ENCODE assay signal across 3 cellular contexts in the genomic region with DNA sequence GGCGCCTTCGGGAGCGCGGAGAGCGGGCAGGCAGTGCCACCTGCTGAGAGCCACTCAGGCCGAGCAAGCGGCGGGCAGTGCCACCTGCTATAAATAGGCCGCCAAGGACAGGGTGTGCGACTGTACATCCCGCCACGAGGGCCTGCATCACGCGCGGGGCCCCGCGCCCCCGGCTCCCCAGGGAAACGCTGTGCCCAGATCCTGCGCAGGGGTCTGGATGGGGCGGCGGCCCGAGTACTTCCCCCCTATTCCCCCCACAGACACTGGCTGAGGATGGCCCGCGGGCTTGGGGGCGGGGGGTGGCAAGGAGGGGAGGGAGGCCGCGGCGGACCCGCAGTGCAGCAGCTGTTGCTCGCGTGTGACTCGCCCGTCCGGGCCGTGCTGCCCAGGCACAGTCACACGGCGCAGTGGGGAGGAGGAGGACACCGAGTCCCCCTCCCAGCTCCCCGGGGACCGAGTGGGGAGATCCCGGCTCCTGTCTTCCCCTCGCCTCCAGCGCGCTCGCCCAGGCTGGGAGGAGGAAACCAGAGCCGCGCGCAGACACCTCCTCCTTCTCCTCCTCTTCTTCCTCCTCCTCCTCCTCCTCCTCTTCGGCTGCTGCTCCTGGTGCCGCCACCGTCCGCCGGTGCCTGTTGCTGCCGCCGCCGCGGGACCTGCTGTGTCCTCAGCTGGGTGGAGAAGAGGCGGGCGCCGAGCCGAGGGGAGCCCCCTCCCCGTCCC.
TF ChIP-seq lines count a peak whose summit lies in the region.

A gene with protein sequence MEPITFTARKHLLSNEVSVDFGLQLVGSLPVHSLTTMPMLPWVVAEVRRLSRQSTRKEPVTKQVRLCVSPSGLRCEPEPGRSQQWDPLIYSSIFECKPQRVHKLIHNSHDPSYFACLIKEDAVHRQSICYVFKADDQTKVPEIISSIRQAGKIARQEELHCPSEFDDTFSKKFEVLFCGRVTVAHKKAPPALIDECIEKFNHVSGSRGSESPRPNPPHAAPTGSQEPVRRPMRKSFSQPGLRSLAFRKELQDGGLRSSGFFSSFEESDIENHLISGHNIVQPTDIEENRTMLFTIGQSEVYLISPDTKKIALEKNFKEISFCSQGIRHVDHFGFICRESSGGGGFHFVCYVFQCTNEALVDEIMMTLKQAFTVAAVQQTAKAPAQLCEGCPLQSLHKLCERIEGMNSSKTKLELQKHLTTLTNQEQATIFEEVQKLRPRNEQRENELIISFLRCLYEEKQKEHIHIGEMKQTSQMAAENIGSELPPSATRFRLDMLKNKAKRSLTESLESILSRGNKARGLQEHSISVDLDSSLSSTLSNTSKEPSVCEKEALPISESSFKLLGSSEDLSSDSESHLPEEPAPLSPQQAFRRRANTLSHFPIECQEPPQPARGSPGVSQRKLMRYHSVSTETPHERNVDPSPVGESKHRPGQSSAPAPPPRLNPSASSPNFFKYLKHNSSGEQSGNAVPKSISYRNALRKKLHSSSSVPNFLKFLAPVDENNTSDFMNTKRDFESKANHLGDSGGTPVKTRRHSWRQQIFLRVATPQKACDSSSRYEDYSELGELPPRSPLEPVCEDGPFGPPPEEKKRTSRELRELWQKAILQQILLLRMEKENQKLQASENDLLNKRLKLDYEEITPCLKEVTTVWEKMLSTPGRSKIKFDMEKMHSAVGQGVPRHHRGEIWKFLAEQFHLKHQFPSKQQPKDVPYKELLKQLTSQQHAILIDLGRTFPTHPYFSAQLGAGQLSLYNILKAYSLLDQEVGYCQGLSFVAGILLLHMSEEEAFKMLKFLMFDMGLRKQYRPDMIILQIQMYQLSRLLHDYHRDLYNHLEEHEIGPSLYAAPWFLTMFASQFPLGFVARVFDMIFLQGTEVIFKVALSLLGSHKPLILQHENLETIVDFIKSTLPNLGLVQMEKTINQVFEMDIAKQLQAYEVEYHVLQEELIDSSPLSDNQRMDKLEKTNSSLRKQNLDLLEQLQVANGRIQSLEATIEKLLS (N-terminal part only) (plus strand): TSS at position 584 of the 720 bp plus-strand sequence. CDS start 11,012 bp downstream, outside the sequence.

TF ChIP-seq in GM23338, 12 proteins besides CTCF, POLR2A, EP300 and RAD21 (continued from another document):
- TF ChIP-seq, protein P1, sequence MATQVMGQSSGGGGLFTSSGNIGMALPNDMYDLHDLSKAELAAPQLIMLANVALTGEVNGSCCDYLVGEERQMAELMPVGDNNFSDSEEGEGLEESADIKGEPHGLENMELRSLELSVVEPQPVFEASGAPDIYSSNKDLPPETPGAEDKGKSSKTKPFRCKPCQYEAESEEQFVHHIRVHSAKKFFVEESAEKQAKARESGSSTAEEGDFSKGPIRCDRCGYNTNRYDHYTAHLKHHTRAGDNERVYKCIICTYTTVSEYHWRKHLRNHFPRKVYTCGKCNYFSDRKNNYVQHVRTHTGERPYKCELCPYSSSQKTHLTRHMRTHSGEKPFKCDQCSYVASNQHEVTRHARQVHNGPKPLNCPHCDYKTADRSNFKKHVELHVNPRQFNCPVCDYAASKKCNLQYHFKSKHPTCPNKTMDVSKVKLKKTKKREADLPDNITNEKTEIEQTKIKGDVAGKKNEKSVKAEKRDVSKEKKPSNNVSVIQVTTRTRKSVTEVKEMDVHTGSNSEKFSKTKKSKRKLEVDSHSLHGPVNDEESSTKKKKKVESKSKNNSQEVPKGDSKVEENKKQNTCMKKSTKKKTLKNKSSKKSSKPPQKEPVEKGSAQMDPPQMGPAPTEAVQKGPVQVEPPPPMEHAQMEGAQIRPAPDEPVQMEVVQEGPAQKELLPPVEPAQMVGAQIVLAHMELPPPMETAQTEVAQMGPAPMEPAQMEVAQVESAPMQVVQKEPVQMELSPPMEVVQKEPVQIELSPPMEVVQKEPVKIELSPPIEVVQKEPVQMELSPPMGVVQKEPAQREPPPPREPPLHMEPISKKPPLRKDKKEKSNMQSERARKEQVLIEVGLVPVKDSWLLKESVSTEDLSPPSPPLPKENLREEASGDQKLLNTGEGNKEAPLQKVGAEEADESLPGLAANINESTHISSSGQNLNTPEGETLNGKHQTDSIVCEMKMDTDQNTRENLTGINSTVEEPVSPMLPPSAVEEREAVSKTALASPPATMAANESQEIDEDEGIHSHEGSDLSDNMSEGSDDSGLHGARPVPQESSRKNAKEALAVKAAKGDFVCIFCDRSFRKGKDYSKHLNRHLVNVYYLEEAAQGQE (IDR thresholded peaks at IDR 0.05; ENCODE audit: unreplicated experiment): no peak
- TF ChIP-seq NANOG (IDR thresholded peaks at IDR 0.05; ENCODE audit: borderline replicate concordance): no peak

TF ChIP-seq in WTC11, 78 proteins besides CTCF, POLR2A, EP300 and RAD21 (continued from another document and continues in another):
- TF ChIP-seq FOXJ3 (CRISPR knock-in tag; IDR thresholded peaks at IDR 0.05; ENCODE audit: borderline replicate concordance) (no peak), NR3C1 (CRISPR knock-in tag; conservative IDR thresholded peaks at IDR 0.05; ENCODE audit: low read depth) (no peak), ZNF263 (CRISPR knock-in tag; IDR thresholded peaks at IDR 0.05; ENCODE audit: low read depth) (peak; percentile 93), ELF4 (CRISPR knock-in tag; IDR thresholded peaks at IDR 0.05; ENCODE audit: low read depth) (0 out of 2 replicates have a peak, but pooled peaks have one; percentile 49), MYBL2 (CRISPR knock-in tag; IDR thresholded peaks at IDR 0.05) (no peak), NR1H2 (CRISPR knock-in tag; IDR thresholded peaks at IDR 0.05) (no peak), GTF2I (CRISPR knock-in tag; conservative IDR thresholded peaks at IDR 0.05) (no peak)
- TF ChIP-seq, protein P2, sequence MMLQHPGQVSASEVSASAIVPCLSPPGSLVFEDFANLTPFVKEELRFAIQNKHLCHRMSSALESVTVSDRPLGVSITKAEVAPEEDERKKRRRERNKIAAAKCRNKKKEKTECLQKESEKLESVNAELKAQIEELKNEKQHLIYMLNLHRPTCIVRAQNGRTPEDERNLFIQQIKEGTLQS (CRISPR knock-in tag; conservative IDR thresholded peaks at IDR 0.05): no peak
- TF ChIP-seq, protein P3, sequence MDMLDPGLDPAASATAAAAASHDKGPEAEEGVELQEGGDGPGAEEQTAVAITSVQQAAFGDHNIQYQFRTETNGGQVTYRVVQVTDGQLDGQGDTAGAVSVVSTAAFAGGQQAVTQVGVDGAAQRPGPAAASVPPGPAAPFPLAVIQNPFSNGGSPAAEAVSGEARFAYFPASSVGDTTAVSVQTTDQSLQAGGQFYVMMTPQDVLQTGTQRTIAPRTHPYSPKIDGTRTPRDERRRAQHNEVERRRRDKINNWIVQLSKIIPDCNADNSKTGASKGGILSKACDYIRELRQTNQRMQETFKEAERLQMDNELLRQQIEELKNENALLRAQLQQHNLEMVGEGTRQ (CRISPR knock-in tag; IDR thresholded peaks at IDR 0.05): no peak
- TF ChIP-seq, protein P4, sequence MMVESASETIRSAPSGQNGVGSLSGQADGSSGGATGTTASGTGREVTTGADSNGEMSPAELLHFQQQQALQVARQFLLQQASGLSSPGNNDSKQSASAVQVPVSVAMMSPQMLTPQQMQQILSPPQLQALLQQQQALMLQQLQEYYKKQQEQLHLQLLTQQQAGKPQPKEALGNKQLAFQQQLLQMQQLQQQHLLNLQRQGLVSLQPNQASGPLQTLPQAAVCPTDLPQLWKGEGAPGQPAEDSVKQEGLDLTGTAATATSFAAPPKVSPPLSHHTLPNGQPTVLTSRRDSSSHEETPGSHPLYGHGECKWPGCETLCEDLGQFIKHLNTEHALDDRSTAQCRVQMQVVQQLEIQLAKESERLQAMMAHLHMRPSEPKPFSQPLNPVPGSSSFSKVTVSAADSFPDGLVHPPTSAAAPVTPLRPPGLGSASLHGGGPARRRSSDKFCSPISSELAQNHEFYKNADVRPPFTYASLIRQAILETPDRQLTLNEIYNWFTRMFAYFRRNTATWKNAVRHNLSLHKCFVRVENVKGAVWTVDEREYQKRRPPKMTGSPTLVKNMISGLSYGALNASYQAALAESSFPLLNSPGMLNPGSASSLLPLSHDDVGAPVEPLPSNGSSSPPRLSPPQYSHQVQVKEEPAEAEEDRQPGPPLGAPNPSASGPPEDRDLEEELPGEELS (CRISPR knock-in tag; IDR thresholded peaks at IDR 0.05): 0 out of 2 replicates have a peak, but pooled peaks have one; percentile 46
- TF ChIP-seq, protein P5, sequence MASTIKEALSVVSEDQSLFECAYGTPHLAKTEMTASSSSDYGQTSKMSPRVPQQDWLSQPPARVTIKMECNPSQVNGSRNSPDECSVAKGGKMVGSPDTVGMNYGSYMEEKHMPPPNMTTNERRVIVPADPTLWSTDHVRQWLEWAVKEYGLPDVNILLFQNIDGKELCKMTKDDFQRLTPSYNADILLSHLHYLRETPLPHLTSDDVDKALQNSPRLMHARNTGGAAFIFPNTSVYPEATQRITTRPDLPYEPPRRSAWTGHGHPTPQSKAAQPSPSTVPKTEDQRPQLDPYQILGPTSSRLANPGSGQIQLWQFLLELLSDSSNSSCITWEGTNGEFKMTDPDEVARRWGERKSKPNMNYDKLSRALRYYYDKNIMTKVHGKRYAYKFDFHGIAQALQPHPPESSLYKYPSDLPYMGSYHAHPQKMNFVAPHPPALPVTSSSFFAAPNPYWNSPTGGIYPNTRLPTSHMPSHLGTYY (CRISPR knock-in tag; IDR thresholded peaks at IDR 0.05): no peak
- TF ChIP-seq, protein P6, sequence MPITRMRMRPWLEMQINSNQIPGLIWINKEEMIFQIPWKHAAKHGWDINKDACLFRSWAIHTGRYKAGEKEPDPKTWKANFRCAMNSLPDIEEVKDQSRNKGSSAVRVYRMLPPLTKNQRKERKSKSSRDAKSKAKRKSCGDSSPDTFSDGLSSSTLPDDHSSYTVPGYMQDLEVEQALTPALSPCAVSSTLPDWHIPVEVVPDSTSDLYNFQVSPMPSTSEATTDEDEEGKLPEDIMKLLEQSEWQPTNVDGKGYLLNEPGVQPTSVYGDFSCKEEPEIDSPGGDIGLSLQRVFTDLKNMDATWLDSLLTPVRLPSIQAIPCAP (CRISPR knock-in tag; IDR thresholded peaks at IDR 0.05): no peak

TF ChIP-seq in liver, 16 proteins besides CTCF, POLR2A, EP300 and RAD21 (continued from another document):
- TF ChIP-seq, protein P7, sequence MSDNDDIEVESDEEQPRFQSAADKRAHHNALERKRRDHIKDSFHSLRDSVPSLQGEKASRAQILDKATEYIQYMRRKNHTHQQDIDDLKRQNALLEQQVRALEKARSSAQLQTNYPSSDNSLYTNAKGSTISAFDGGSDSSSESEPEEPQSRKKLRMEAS (IDR thresholded peaks at IDR 0.05): peak; percentile 50
- TF ChIP-seq SP1 (IDR thresholded peaks at IDR 0.05): peak; percentile 13
TF ChIP-seq in liver: peak in this region for 2.
